1 cellular context compared by ENCODE assay signal in the genomic region with DNA sequence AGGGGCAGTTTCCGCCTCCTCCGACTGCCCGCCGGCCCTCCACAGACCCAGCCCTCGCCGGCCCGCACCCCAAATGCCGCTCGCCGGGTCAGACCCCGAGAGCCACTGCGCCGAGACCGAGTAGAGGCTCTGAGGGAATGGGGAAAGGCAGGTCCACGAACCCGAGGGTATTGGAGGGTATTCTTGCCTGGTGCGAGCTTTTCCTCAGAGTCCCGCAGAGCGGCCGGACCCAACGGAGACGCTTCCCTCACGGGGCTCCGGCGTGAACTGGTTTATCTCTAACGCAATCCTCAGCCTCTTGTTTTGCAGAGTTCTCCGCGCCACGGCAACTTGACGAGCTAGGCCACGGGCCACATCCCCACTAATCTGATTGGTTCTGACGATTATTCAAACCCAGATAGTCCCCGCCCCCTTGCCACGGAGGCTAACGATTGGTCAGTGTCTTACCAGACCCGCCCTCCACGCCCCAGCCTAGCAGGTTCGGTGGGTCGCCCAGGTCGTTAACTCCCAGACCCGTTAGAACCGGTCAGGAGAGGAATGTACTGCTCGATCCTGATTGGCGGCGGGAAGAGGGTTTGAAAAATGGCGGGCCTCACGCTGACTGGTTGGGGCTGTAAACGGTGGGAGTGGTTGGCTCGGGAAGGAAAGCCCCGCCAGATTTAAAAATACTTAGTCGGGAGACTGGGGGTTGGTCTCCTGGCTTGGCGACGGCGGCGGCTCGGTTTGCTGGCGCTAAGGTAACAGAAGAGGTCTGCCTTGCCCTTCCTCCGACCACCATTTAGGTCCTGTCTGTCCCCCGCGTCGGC.
TF ChIP-seq lines count a peak whose summit lies in the region.

A gene (minus strand): TSS at position 274 of the 806 bp plus-strand sequence. CDS start 709 bp downstream, outside the sequence.

TF ChIP-seq in HepG2, 621 proteins besides CTCF, POLR2A, EP300 and RAD21 (continued from another document and continues in another):
- TF ChIP-seq NAIF1 (CRISPR knock-in tag; IDR thresholded peaks at IDR 0.05; ENCODE audit: borderline replicate concordance) (no peak), RXRA (CRISPR knock-in tag; IDR thresholded peaks at IDR 0.05) (peak; percentile 71), ZNF670 (CRISPR knock-in tag; IDR thresholded peaks at IDR 0.05; ENCODE audit: borderline replicate concordance) (0 out of 2 replicates have a peak, but pooled peaks have one; percentile 26), ARNTL (CRISPR knock-in tag; IDR thresholded peaks at IDR 0.05) (peak; percentile 24; the same call in 1 of the 2 replicates), TAF1 (CRISPR knock-in tag; IDR thresholded peaks at IDR 0.05) (peak; percentile 94), ZNF549 (CRISPR knock-in tag; IDR thresholded peaks at IDR 0.05) (no peak), RAD51 (IDR thresholded peaks at IDR 0.05; ENCODE audit: borderline replicate concordance) (no peak), EED (CRISPR knock-in tag; IDR thresholded peaks at IDR 0.05) (0 out of 2 replicates have a peak, but pooled peaks have one; percentile 25), TSC22D2 (CRISPR knock-in tag; IDR thresholded peaks at IDR 0.05; ENCODE audit: borderline replicate concordance) (no peak), POLR2AphosphoS2 (IDR thresholded peaks at IDR 0.05; ENCODE audit: low read depth, low read length) (no peak), SOX13 (IDR thresholded peaks at IDR 0.05) (peak; percentile 32; the same call in 1 of the 2 replicates), SOX13 (CRISPR knock-in tag; conservative IDR thresholded peaks at IDR 0.05 in 1 of 2, IDR thresholded peaks at IDR 0.05 in 1 of 2) (no peak), ZNF12 (CRISPR knock-in tag; IDR thresholded peaks at IDR 0.05) (no peak; the same call in 1 of the 2 replicates), ZNF878 (CRISPR knock-in tag; IDR thresholded peaks at IDR 0.05) (peak; percentile 100), ZNF747 (CRISPR knock-in tag; IDR thresholded peaks at IDR 0.05; ENCODE audit: borderline replicate concordance) (0 out of 2 replicates have a peak, but pooled peaks have one; percentile 75), GATAD1 (CRISPR knock-in tag; IDR thresholded peaks at IDR 0.05) (peak; percentile 50; the same call in 1 of the 2 replicates), GATA4 (IDR thresholded peaks at IDR 0.05; ENCODE audit: borderline replicate concordance, low read depth) (peak; percentile 66; the same call in 1 of the 2 replicates), CREM (IDR thresholded peaks at IDR 0.05) (peak; percentile 80), CREM (CRISPR knock-in tag; IDR thresholded peaks at IDR 0.05) (no peak), ZNF30 (CRISPR knock-in tag; IDR thresholded peaks at IDR 0.05) (no peak), CC2D1A (CRISPR knock-in tag; IDR thresholded peaks at IDR 0.05) (peak; percentile 99), ZNF292 (CRISPR knock-in tag; IDR thresholded peaks at IDR 0.05; ENCODE audit: borderline replicate concordance, low read depth) (0 out of 2 replicates have a peak, but pooled peaks have one; percentile 4), DPF2 (CRISPR knock-in tag; IDR thresholded peaks at IDR 0.05; ENCODE audit: borderline replicate concordance, low read depth) (no peak), NFRKB (IDR thresholded peaks at IDR 0.05) (no peak), ZNF382 (CRISPR knock-in tag; IDR thresholded peaks at IDR 0.05; ENCODE audit: borderline replicate concordance) (no peak), NBN (conservative IDR thresholded peaks at IDR 0.05) (no peak), EZH2 (conservative IDR thresholded peaks at IDR 0.05; ENCODE audit: low read depth, low read length) (no peak), HHEX (CRISPR knock-in tag; IDR thresholded peaks at IDR 0.05) (no peak), ARHGAP35 (CRISPR knock-in tag; IDR thresholded peaks at IDR 0.05; ENCODE audit: borderline replicate concordance) (0 out of 2 replicates have a peak, but pooled peaks have one; percentile 37), ZNF563 (CRISPR knock-in tag; IDR thresholded peaks at IDR 0.05) (no peak), ZNF788 (CRISPR knock-in tag; IDR thresholded peaks at IDR 0.05; ENCODE audit: borderline replicate concordance) (peak; percentile 70; the same call in 1 of the 2 replicates), ZNF879 (CRISPR knock-in tag; IDR thresholded peaks at IDR 0.05) (no peak), SNAPC2 (CRISPR knock-in tag; IDR thresholded peaks at IDR 0.05) (peak; percentile 99), TP53 (CRISPR knock-in tag; conservative IDR thresholded peaks at IDR 0.05) (no peak), NR3C1 (CRISPR knock-in tag; IDR thresholded peaks at IDR 0.05) (no peak)
- TF ChIP-seq, protein P1, sequence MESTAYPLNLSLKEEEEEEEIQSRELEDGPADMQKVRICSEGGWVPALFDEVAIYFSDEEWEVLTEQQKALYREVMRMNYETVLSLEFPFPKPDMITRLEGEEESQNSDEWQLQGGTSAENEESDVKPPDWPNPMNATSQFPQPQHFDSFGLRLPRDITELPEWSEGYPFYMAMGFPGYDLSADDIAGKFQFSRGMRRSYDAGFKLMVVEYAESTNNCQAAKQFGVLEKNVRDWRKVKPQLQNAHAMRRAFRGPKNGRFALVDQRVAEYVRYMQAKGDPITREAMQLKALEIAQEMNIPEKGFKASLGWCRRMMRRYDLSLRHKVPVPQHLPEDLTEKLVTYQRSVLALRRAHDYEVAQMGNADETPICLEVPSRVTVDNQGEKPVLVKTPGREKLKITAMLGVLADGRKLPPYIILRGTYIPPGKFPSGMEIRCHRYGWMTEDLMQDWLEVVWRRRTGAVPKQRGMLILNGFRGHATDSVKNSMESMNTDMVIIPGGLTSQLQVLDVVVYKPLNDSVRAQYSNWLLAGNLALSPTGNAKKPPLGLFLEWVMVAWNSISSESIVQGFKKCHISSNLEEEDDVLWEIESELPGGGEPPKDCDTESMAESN (CRISPR knock-in tag; conservative IDR thresholded peaks at IDR 0.05) = peak; percentile 95
- TF ChIP-seq, protein P2, sequence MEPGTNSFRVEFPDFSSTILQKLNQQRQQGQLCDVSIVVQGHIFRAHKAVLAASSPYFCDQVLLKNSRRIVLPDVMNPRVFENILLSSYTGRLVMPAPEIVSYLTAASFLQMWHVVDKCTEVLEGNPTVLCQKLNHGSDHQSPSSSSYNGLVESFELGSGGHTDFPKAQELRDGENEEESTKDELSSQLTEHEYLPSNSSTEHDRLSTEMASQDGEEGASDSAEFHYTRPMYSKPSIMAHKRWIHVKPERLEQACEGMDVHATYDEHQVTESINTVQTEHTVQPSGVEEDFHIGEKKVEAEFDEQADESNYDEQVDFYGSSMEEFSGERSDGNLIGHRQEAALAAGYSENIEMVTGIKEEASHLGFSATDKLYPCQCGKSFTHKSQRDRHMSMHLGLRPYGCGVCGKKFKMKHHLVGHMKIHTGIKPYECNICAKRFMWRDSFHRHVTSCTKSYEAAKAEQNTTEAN (CRISPR knock-in tag; conservative IDR thresholded peaks at IDR 0.05) = peak; percentile 19; the same call in 1 of the 2 replicates
- TF ChIP-seq, protein P3, sequence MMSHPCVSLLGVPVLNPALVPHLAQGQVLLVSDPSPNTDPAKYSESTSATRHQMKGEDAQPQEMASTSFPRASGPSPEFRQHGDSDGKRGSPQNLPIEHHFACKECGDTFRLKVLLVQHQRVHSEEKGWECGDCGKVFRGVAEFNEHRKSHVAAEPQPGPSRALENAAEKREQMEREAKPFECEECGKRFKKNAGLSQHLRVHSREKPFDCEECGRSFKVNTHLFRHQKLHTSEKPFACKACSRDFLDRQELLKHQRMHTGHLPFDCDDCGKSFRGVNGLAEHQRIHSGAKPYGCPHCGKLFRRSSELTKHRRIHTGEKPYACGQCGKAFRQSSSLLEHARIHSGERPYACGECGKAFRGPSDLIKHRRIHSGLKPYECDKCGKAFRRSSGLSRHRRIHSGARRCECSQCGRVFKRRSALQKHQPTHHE (CRISPR knock-in tag; IDR thresholded peaks at IDR 0.05; ENCODE audit: borderline replicate concordance) = peak; percentile 3; the same call in 1 of the 2 replicates
- TF ChIP-seq, protein P4, sequence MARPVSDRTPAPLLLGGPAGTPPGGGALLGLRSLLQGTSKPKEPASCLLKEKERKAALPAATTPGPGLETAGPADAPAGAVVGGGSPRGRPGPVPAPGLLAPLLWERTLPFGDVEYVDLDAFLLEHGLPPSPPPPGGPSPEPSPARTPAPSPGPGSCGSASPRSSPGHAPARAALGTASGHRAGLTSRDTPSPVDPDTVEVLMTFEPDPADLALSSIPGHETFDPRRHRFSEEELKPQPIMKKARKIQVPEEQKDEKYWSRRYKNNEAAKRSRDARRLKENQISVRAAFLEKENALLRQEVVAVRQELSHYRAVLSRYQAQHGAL (CRISPR knock-in tag; IDR thresholded peaks at IDR 0.05; ENCODE audit: not compliant biosample characterization) = no peak
- TF ChIP-seq, protein P5, sequence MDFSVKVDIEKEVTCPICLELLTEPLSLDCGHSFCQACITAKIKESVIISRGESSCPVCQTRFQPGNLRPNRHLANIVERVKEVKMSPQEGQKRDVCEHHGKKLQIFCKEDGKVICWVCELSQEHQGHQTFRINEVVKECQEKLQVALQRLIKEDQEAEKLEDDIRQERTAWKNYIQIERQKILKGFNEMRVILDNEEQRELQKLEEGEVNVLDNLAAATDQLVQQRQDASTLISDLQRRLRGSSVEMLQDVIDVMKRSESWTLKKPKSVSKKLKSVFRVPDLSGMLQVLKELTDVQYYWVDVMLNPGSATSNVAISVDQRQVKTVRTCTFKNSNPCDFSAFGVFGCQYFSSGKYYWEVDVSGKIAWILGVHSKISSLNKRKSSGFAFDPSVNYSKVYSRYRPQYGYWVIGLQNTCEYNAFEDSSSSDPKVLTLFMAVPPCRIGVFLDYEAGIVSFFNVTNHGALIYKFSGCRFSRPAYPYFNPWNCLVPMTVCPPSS (IDR thresholded peaks at IDR 0.05) = no peak
- TF ChIP-seq, protein P6, sequence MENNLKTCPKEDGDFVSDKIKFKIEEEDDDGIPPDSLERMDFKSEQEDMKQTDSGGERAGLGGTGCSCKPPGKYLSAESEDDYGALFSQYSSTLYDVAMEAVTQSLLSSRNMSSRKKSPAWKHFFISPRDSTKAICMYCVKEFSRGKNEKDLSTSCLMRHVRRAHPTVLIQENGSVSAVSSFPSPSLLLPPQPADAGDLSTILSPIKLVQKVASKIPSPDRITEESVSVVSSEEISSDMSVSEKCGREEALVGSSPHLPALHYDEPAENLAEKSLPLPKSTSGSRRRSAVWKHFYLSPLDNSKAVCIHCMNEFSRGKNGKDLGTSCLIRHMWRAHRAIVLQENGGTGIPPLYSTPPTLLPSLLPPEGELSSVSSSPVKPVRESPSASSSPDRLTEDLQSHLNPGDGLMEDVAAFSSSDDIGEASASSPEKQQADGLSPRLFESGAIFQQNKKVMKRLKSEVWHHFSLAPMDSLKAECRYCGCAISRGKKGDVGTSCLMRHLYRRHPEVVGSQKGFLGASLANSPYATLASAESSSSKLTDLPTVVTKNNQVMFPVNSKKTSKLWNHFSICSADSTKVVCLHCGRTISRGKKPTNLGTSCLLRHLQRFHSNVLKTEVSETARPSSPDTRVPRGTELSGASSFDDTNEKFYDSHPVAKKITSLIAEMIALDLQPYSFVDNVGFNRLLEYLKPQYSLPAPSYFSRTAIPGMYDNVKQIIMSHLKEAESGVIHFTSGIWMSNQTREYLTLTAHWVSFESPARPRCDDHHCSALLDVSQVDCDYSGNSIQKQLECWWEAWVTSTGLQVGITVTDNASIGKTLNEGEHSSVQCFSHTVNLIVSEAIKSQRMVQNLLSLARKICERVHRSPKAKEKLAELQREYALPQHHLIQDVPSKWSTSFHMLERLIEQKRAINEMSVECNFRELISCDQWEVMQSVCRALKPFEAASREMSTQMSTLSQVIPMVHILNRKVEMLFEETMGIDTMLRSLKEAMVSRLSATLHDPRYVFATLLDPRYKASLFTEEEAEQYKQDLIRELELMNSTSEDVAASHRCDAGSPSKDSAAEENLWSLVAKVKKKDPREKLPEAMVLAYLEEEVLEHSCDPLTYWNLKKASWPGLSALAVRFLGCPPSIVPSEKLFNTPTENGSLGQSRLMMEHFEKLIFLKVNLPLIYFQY (CRISPR knock-in tag; IDR thresholded peaks at IDR 0.05; ENCODE audit: borderline replicate concordance) = peak; percentile 99
- TF ChIP-seq, protein P7, sequence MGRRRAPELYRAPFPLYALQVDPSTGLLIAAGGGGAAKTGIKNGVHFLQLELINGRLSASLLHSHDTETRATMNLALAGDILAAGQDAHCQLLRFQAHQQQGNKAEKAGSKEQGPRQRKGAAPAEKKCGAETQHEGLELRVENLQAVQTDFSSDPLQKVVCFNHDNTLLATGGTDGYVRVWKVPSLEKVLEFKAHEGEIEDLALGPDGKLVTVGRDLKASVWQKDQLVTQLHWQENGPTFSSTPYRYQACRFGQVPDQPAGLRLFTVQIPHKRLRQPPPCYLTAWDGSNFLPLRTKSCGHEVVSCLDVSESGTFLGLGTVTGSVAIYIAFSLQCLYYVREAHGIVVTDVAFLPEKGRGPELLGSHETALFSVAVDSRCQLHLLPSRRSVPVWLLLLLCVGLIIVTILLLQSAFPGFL (CRISPR knock-in tag; IDR thresholded peaks at IDR 0.05) = no peak
- TF ChIP-seq, protein P8, sequence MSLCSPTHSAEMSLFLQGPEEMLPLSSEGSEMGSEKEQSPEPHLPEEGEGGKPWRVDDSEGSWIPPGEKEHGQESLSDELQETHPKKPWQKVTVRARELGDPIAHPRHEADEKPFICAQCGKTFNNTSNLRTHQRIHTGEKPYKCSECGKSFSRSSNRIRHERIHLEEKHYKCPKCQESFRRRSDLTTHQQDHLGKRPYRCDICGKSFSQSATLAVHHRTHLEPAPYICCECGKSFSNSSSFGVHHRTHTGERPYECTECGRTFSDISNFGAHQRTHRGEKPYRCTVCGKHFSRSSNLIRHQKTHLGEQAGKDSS (CRISPR knock-in tag; IDR thresholded peaks at IDR 0.05; ENCODE audit: borderline replicate concordance, low read depth) = 0 out of 2 replicates have a peak, but pooled peaks have one; percentile 41
- TF ChIP-seq, protein P9, sequence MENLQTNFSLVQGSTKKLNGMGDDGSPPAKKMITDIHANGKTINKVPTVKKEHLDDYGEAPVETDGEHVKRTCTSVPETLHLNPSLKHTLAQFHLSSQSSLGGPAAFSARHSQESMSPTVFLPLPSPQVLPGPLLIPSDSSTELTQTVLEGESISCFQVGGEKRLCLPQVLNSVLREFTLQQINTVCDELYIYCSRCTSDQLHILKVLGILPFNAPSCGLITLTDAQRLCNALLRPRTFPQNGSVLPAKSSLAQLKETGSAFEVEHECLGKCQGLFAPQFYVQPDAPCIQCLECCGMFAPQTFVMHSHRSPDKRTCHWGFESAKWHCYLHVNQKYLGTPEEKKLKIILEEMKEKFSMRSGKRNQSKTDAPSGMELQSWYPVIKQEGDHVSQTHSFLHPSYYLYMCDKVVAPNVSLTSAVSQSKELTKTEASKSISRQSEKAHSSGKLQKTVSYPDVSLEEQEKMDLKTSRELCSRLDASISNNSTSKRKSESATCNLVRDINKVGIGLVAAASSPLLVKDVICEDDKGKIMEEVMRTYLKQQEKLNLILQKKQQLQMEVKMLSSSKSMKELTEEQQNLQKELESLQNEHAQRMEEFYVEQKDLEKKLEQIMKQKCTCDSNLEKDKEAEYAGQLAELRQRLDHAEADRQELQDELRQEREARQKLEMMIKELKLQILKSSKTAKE (CRISPR knock-in tag; IDR thresholded peaks at IDR 0.05; ENCODE audit: borderline replicate concordance) = peak; percentile 47
